Comparison of ENCODE assay signal across 31 cellular contexts in the genomic region with DNA sequence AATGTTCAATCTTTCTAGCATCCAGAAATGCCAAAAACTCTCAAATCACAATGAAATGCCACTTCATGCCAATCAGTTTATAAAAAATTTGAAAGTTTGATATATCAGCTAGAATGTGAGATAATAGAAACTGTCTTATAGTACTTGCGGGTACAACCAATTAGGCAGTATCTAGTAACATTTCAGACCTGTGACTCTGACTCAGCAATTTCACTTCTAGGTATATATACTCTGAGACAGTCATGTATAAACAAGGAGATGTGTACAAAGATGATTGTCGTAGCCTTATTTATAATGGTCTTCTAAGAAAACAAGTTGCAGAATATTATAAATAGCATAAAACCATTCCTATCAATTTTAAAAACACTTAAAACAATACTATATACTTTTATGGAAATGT.
"Had no signal": no experiment of that assay in that cellular context is flagged by ENCODE, and none has a peak within 500 bp of the region (broad histone marks: within the 10 kb centered on the region; RNA-seq: fewer than 3 reads in every experiment).

No MANE protein-coding gene starts in this region.

- ATAC-seq: naive thymus-derived CD4-positive, alpha-beta T cell; natural killer cell; psoas muscle; right cardiac atrium; sciatic nerve; stimulated activated naive B cell treated with anti-CD40 and anti-IgM and Interleukin-4, amounts not matched to agents 10 μg/mL and 1 μg/mL and 100 μg/mL, for 72 hours had no signal

- H3K79me2 ChIP-seq: parathyroid adenoma had no signal

- H3K4me1 ChIP-seq: neural progenitor cell, parathyroid adenoma, psoas muscle, spleen, stomach, thyroid gland, tibial nerve, upper lobe of left lung, vagina had no signal

- H3K36me3 ChIP-seq: neural progenitor cell, ovary, spleen, stomach, thoracic aorta, thyroid gland, tibial nerve, upper lobe of left lung, vagina had no signal

- H3K27ac Mint-ChIP-seq: naive thymus-derived CD4-positive, alpha-beta T cell; natural killer cell; nephron; neural progenitor cell; progenitor cell of endocrine pancreas; stimulated activated naive B cell treated with anti-CD40 and anti-IgM and Interleukin-4, amounts not matched to agents 10 μg/mL and 1 μg/mL and 100 μg/mL, for 72 hours; stimulated activated naive CD8-positive, alpha-beta T cell treated with anti-CD3 and anti-CD28 coated beads, Interleukin-15, Interleukin-2, amounts not matched to agents 100 ng/mL and 50 ng/mL, for 24 hours had no signal

- H3K4me3 ChIP-seq: neural progenitor cell, ovary, psoas muscle, skin epidermis, smooth muscle cell, spleen, stomach, thoracic aorta, thyroid gland, tibial nerve, upper lobe of left lung, vagina had no signal

- H3K4me2 ChIP-seq: neural progenitor cell, smooth muscle cell had no signal

- H3K9ac ChIP-seq: neural progenitor cell, parathyroid adenoma had no signal

- H3K4me3 Mint-ChIP-seq: naive thymus-derived CD4-positive, alpha-beta T cell; natural killer cell; nephron; neural progenitor cell; stimulated activated naive B cell treated with anti-CD40 and anti-IgM and Interleukin-4, amounts not matched to agents 10 μg/mL and 1 μg/mL and 100 μg/mL, for 72 hours; stimulated activated naive CD8-positive, alpha-beta T cell treated with anti-CD3 and anti-CD28 coated beads, Interleukin-15, Interleukin-2, amounts not matched to agents 100 ng/mL and 50 ng/mL, for 24 hours had no signal

- H2AFZ ChIP-seq: neural progenitor cell, parathyroid adenoma had no signal

- H3K27ac ChIP-seq: neural progenitor cell, ovary, parathyroid adenoma, psoas muscle, skin epidermis, spleen, stomach, thoracic aorta, thyroid gland, tibial nerve, upper lobe of left lung, vagina had no signal

- H3K9me3 Mint-ChIP-seq: naive thymus-derived CD4-positive, alpha-beta T cell; natural killer cell; nephron; neural progenitor cell; stimulated activated naive CD8-positive, alpha-beta T cell treated with anti-CD3 and anti-CD28 coated beads, Interleukin-15, Interleukin-2, amounts not matched to agents 100 ng/mL and 50 ng/mL, for 24 hours had no signal

- H3K4me1 Mint-ChIP-seq: naive thymus-derived CD4-positive, alpha-beta T cell; natural killer cell; nephron; stimulated activated naive B cell treated with anti-CD40 and anti-IgM and Interleukin-4, amounts not matched to agents 10 μg/mL and 1 μg/mL and 100 μg/mL, for 72 hours had no signal

- FAIRE-seq: urothelium cell line had no signal

- H3K27me3 ChIP-seq: neural progenitor cell, ovary, spleen, thyroid gland, tibial nerve, upper lobe of left lung, vagina had no signal

- DNase-seq: naive thymus-derived CD4-positive, alpha-beta T cell; natural killer cell; occipital lobe; ovary; posterior cingulate gyrus; psoas muscle; right cardiac atrium; spleen; stimulated activated CD4-positive, alpha-beta T cell treated with anti-CD3 and anti-CD28 coated beads, Interleukin-12 subunit alpha, Interleukin-12 subunit beta, amount 100 ng/mL, for 4 hours; stimulated activated CD4-positive, alpha-beta T cell treated with anti-CD3 and anti-CD28 coated beads, Interleukin-1b, Interleukin-23, amount 100 ng/mL, for 48 hours; stimulated activated CD4-positive, alpha-beta T cell treated with anti-CD3 and anti-CD28 coated beads, Interleukin-4, amount 100 ng/mL, for 1 hour; stimulated activated CD4-positive, alpha-beta T cell treated with anti-CD3 and anti-CD28 coated beads, Interleukin-4, amount 100 ng/mL, for 4 hours; stimulated activated CD8-positive, alpha-beta memory T cell treated with anti-CD3 and anti-CD28 coated beads, Interleukin-4, amount 100 ng/mL, for 48 hours; stimulated activated naive B cell treated with anti-CD40 and anti-IgM and Interleukin-4, amounts not matched to agents 10 μg/mL and 1 μg/mL and 100 μg/mL, for 72 hours; stimulated activated naive CD4-positive, alpha-beta T cell treated with Interleukin-2 at 50 U/mL for 16 hours; stomach; thyroid gland; trophoblast cell had no signal

- H3K9me3 ChIP-seq: ovary, psoas muscle, spleen, stomach, thoracic aorta, thyroid gland, upper lobe of left lung, vagina had no signal

- H3K36me3 Mint-ChIP-seq: naive thymus-derived CD4-positive, alpha-beta T cell; natural killer cell; neural progenitor cell; stimulated activated naive B cell treated with anti-CD40 and anti-IgM and Interleukin-4, amounts not matched to agents 10 μg/mL and 1 μg/mL and 100 μg/mL, for 72 hours had no signal
